Comparison of ENCODE assay signal across 1 cellular context in genomic region chr2:26749787-26750420, GRCh38.
TF ChIP-seq lines count a peak whose summit lies in the region.
"Not testable (repeated sequence)": the region's sequence is repeated elsewhere in the genome, so short reads cannot be mapped to it uniquely, and the experiment has no call there.

No MANE protein-coding gene starts in this region.

TF ChIP-seq in K562, 482 proteins besides CTCF, POLR2A, EP300 and RAD21 (continues in another document):
- not testable (repeated sequence) for TF ChIP-seq MYC (IDR thresholded peaks at IDR 0.05; ENCODE audit: low read depth, low read length); NR2C2 (CRISPR knock-in tag; IDR thresholded peaks at IDR 0.05); PBX2 (CRISPR knock-in tag; IDR thresholded peaks at IDR 0.05; ENCODE audit: low read depth); ATF1 (CRISPR knock-in tag; IDR thresholded peaks at IDR 0.05); NR4A1 (CRISPR knock-in tag; IDR thresholded peaks at IDR 0.05); JUND (IDR thresholded peaks at IDR 0.05; ENCODE audit: borderline replicate concordance, low read depth, low read length)
- TF ChIP-seq MYC (CRISPR knock-in tag; IDR thresholded peaks at IDR 0.05; ENCODE audit: borderline replicate concordance, low read depth) (peak; percentile 94), ZNF444 (CRISPR knock-in tag; IDR thresholded peaks at IDR 0.05) (peak; percentile 92; the same call in 1 of the 2 replicates), TEAD1 (CRISPR knock-in tag; IDR thresholded peaks at IDR 0.05) (peak in 1 of 2 experiments; percentile 93; a peak in 2 of 4 replicates), ZNF165 (CRISPR knock-in tag; IDR thresholded peaks at IDR 0.05; ENCODE audit: borderline replicate concordance) (peak; percentile 75; the same call in 1 of the 2 replicates), HSF4 (CRISPR knock-in tag; IDR thresholded peaks at IDR 0.05; ENCODE audit: borderline replicate concordance) (peak; percentile 93; the same call in 1 of the 2 replicates), ZNF583 (CRISPR knock-in tag; IDR thresholded peaks at IDR 0.05) (peak; percentile 97), CXXC5 (CRISPR knock-in tag; IDR thresholded peaks at IDR 0.05) (peak; percentile 96), NFIC (IDR thresholded peaks at IDR 0.05) (peak; percentile 52; the same call in 1 of the 2 replicates), MAFG (tag; conservative IDR thresholded peaks at IDR 0.05) (0 out of 2 replicates have a peak, but pooled peaks have one; percentile 30), AFF1 (IDR thresholded peaks at IDR 0.05; ENCODE audit: low read depth in 1 of 2, partially characterized antibody in 2 of 2) (peak in 1 of 2 experiments; percentile 54), NR2C2 (tag; IDR thresholded peaks at IDR 0.05) (peak; percentile 65), BCL6 (CRISPR knock-in tag; IDR thresholded peaks at IDR 0.05) (peak; percentile 87), KLF13 (tag; IDR thresholded peaks at IDR 0.05; ENCODE audit: borderline replicate concordance, low read depth) (0 out of 2 replicates have a peak, but pooled peaks have one; percentile 47), ZNF79 (CRISPR knock-in tag; IDR thresholded peaks at IDR 0.05; ENCODE audit: low read depth) (peak; percentile 95), PBX2 (tag; conservative IDR thresholded peaks at IDR 0.05; ENCODE audit: low read depth) (peak; percentile 50; the same call in 1 of the 2 replicates), ATF4 (CRISPR knock-in tag; IDR thresholded peaks at IDR 0.05) (peak; percentile 85), ZNF695 (CRISPR knock-in tag; IDR thresholded peaks at IDR 0.05) (peak; percentile 85; the same call in 1 of the 2 replicates), ZNF551 (CRISPR knock-in tag; IDR thresholded peaks at IDR 0.05) (peak; percentile 60; the same call in 1 of the 2 replicates), ETV1 (tag; conservative IDR thresholded peaks at IDR 0.05; ENCODE audit: low read depth) (peak; percentile 71), RBBP5 (IDR thresholded peaks at IDR 0.05; ENCODE audit: borderline replicate concordance, insufficient read depth, low read length, poor library complexity, severe bottlenecking) (peak; percentile 70), ZNF639 (CRISPR knock-in tag; conservative IDR thresholded peaks at IDR 0.05 in 1 of 2, IDR thresholded peaks at IDR 0.05 in 1 of 2) (peak in 1 of 2 experiments; percentile 95; a peak in 2 of 4 replicates), SLC30A9 (CRISPR knock-in tag; IDR thresholded peaks at IDR 0.05) (0 out of 2 replicates have a peak, but pooled peaks have one; percentile 76), TCF3 (CRISPR knock-in tag; IDR thresholded peaks at IDR 0.05) (peak; percentile 69), PTTG1 (tag; IDR thresholded peaks at IDR 0.05; ENCODE audit: low read depth) (peak; percentile 93), ATF1 (tag; IDR thresholded peaks at IDR 0.05) (peak; percentile 61), BACH1 (tag; IDR thresholded peaks at IDR 0.05) (peak; percentile 85), PHF21A (IDR thresholded peaks at IDR 0.05; ENCODE audit: borderline replicate concordance, low read depth) (peak; percentile 27; the same call in 1 of the 2 replicates), ZNF134 (CRISPR knock-in tag; conservative IDR thresholded peaks at IDR 0.05) (peak; percentile 74), LEF1 (IDR thresholded peaks at IDR 0.05) (peak; percentile 84), ZNF507 (tag; conservative IDR thresholded peaks at IDR 0.05) (peak; percentile 50), HES1 (IDR thresholded peaks at IDR 0.05; ENCODE audit: low read depth) (peak; percentile 55; the same call in 1 of the 2 replicates), DMBX1 (CRISPR knock-in tag; IDR thresholded peaks at IDR 0.05; ENCODE audit: borderline replicate concordance) (peak; percentile 99), ZBTB17 (CRISPR knock-in tag; IDR thresholded peaks at IDR 0.05) (peak; percentile 95), SOX6 (IDR thresholded peaks at IDR 0.05) (peak; percentile 73), ELF2 (CRISPR knock-in tag; IDR thresholded peaks at IDR 0.05) (peak; percentile 55; the same call in 1 of the 2 replicates), ZEB2 (IDR thresholded peaks at IDR 0.05) (0 out of 2 replicates have a peak, but pooled peaks have one; percentile 35), SMARCE1 (IDR thresholded peaks at IDR 0.05) (peak; percentile 79), ZNF668 (CRISPR knock-in tag; IDR thresholded peaks at IDR 0.05) (peak; percentile 97), OTX1 (CRISPR knock-in tag; IDR thresholded peaks at IDR 0.05) (peak; percentile 70; the same call in 1 of the 2 replicates), NR4A1 (tag; IDR thresholded peaks at IDR 0.05) (peak; percentile 98), CREB5 (CRISPR knock-in tag; IDR thresholded peaks at IDR 0.05) (peak; percentile 91; the same call in 1 of the 2 replicates), DIDO1 (tag; IDR thresholded peaks at IDR 0.05; ENCODE audit: low read depth) (0 out of 2 replicates have a peak, but pooled peaks have one; percentile 63), NRF1 (conservative IDR thresholded peaks at IDR 0.05 in 1 of 2, IDR thresholded peaks at IDR 0.05 in 1 of 2) (peak; percentile 18 to 30; a peak in 2 of 4 replicates), TCF15 (CRISPR knock-in tag; IDR thresholded peaks at IDR 0.05) (0 out of 2 replicates have a peak, but pooled peaks have one; percentile 47), ETS2 (tag; IDR thresholded peaks at IDR 0.05; ENCODE audit: borderline replicate concordance, poor library complexity, severe bottlenecking) (peak; percentile 87), DPF2 (IDR thresholded peaks at IDR 0.05) (peak; percentile 77), KLF6 (CRISPR knock-in tag; IDR thresholded peaks at IDR 0.05; ENCODE audit: borderline replicate concordance) (peak; percentile 98), SNAPC5 (CRISPR knock-in tag; IDR thresholded peaks at IDR 0.05) (peak; percentile 49; the same call in 1 of the 2 replicates), HIVEP1 (CRISPR knock-in tag; IDR thresholded peaks at IDR 0.05) (peak; percentile 94), JUND (tag; IDR thresholded peaks at IDR 0.05; ENCODE audit: borderline replicate concordance, low read depth, low read length) (peak; percentile 55; the same call in 2 of the 3 replicates), NCOA1 (IDR thresholded peaks at IDR 0.05; ENCODE audit: low read depth) (peak; percentile 27; the same call in 1 of the 2 replicates), HDAC1 (IDR thresholded peaks at IDR 0.05) (peak in 1 of 2 experiments; percentile 29; a peak in 1 of 4 replicates), TAF7 (tag; IDR thresholded peaks at IDR 0.05) (peak; percentile 81), ZSCAN32 (CRISPR knock-in tag; IDR thresholded peaks at IDR 0.05) (peak; percentile 84), ZNF175 (CRISPR knock-in tag; IDR thresholded peaks at IDR 0.05; ENCODE audit: low read depth) (peak; percentile 97), ZNF3 (CRISPR knock-in tag; IDR thresholded peaks at IDR 0.05) (0 out of 2 replicates have a peak, but pooled peaks have one; percentile 40), E2F3 (CRISPR knock-in tag; IDR thresholded peaks at IDR 0.05) (peak; percentile 92), ZNF586 (CRISPR knock-in tag; conservative IDR thresholded peaks at IDR 0.05) (peak; percentile 82; the same call in 1 of the 2 replicates), THRB (CRISPR knock-in tag; conservative IDR thresholded peaks at IDR 0.05) (peak; percentile 28; the same call in 1 of the 2 replicates), TCFL5 (CRISPR knock-in tag; conservative IDR thresholded peaks at IDR 0.05) (peak; percentile 91), ZNF445 (CRISPR knock-in tag; IDR thresholded peaks at IDR 0.05; ENCODE audit: low read depth) (peak; percentile 93)
